In the genomic region with DNA sequence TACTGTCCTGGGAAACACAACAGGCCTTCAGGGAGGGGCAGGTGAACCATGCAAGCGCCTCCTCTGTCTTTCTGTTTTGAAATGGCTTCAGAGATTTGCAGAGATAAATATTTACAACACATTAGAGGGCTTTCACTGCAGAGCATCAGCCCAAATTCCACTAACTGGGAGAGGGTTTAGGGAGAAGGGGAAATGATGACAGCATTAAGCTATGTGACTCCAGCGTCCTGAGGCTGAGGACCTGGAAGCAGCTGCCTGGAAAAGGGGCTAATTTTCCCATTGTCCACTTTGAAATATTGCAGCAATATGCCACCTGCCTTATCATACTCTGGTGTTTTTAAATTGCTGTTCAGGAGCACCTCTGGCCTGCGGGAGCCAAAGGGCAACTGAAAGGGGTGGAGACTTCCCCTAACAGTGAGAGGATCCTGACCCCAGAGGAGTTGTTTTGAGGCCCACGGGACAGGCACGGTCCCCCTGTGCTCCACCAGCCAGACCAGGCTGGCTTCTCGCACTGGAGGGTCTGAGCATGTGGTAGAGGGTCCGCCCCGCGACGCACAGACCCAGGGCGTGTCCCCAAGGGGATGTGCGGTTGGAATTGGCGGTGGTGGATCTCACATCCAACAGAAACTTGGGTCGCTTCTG, we compare ENCODE assay signal across 10 cellular contexts.
DNase-seq lines count a peak whose midpoint lies in the region; ATAC-seq and TF ChIP-seq lines count a peak whose summit lies in the region.
"Had no signal": no experiment of that assay in that cellular context is flagged by ENCODE, and none has a peak within 500 bp of the region (broad histone marks: within the 10 kb centered on the region; RNA-seq: fewer than 3 reads in every experiment).

No MANE protein-coding gene starts in this region.

- DNase-seq in NCI-H2107 treated with DMSO at 0.1 percent for 48 hours (lab: John Stamatoyannopoulos, UW; ENCODE audit: unreplicated experiment) (peak; percentile 37), NCI-H2107 (lab: John Stamatoyannopoulos, UW) (no peak), right lobe of liver (peak in 1 of 3 donors; percentile 42), upper lobe of right lung (no peak), foreskin melanocyte (no peak), T-helper 1 cell (no peak)
- no peak for DNase-seq in central memory CD8-positive, alpha-beta T cell (ENCODE audit: low spot score in 2 of 2)
- DNase-seq in stimulated activated naive CD4-positive, alpha-beta T cell treated with Interleukin-2 at 50 U/mL for 16 hours (lab: John Stamatoyannopoulos, UW) = no peak
- DNase-seq: activated naive CD8-positive, alpha-beta T cell treated with anti-CD3 and anti-CD28 coated beads, Interleukin-2, amount 10 ng/mL, durations not matched to agents 7 days and 5 days had no signal

- 37% methylated on average over 5 of the region's 14 CpGs for WGBS in right lobe of liver (ENCODE audit: insufficient coverage, low coverage, low lambda C conversion rate, missing lambda C conversion rate)

- ATAC-seq in central memory CD8-positive, alpha-beta T cell (replicated peaks; ENCODE audit: extremely low read depth, poor library complexity, severe bottlenecking) = no peak
- ATAC-seq in right lobe of liver (peak; percentile 37 to 71 (median 56)), upper lobe of right lung (peak; percentile 27)
- ATAC-seq: A549 had no signal

- TF ChIP-seq CTCF in right lobe of liver (IDR thresholded peaks at IDR 0.05) (no peak), upper lobe of right lung (IDR thresholded peaks at IDR 0.05) (no peak)

- H3K27ac ChIP-seq in right lobe of liver (peak overlapping the region; percentile 13 to 64 (median 34)), upper lobe of right lung (peak overlapping the region; percentile 78)
- H3K27ac ChIP-seq: A549 had no signal

- intact Hi-C loops in right lobe of liver (cut with DNase I) = no loop called here
- intact Hi-C loops in upper lobe of right lung (cut with DNase I) = no loop called here

- H3K27ac Mint-ChIP-seq in central memory CD8-positive, alpha-beta T cell (ENCODE audit: low read depth) = peak overlapping the region; percentile 45
- H3K27ac Mint-ChIP-seq: activated naive CD8-positive, alpha-beta T cell treated with anti-CD3 and anti-CD28 coated beads, Interleukin-2, amount 10 ng/mL, durations not matched to agents 7 days and 5 days had no signal

- H3K4me1 ChIP-seq in right lobe of liver (peaks cover 0 to 6% (median 0%) of the 10 kb centered on the region in 4 donors), upper lobe of right lung (peaks cover 46% of the 10 kb centered on the region)
- H3K4me1 ChIP-seq: A549 had no signal

- H3K36me3 Mint-ChIP-seq in central memory CD8-positive, alpha-beta T cell (ENCODE audit: insufficient read depth) = no peaks in the 10 kb centered on the region

- H3K4me3 ChIP-seq in right lobe of liver (no peak overlapping the region), upper lobe of right lung (no peak overlapping the region)
- H3K4me3 ChIP-seq: A549 had no signal

- no peaks in the 10 kb centered on the region for H3K27me3 Mint-ChIP-seq in central memory CD8-positive, alpha-beta T cell

- H3K27me3 ChIP-seq in right lobe of liver (no peaks in the 10 kb centered on the region), upper lobe of right lung (no peaks in the 10 kb centered on the region)

- peaks cover 42% of the 10 kb centered on the region for H3K4me1 Mint-ChIP-seq in central memory CD8-positive, alpha-beta T cell

- no peaks in the 10 kb centered on the region for H3K9me3 Mint-ChIP-seq in central memory CD8-positive, alpha-beta T cell
- H3K9me3 Mint-ChIP-seq: activated naive CD8-positive, alpha-beta T cell treated with anti-CD3 and anti-CD28 coated beads, Interleukin-2, amount 10 ng/mL, durations not matched to agents 7 days and 5 days had no signal

- no peak for TF ChIP-seq POLR2A in right lobe of liver (IDR thresholded peaks at IDR 0.05)

- H3K9me3 ChIP-seq in right lobe of liver (no peaks in the 10 kb centered on the region), upper lobe of right lung (no peaks in the 10 kb centered on the region)
- H3K9me3 ChIP-seq: A549 had no signal

- H3K36me3 ChIP-seq in right lobe of liver (no peaks in the 10 kb centered on the region), upper lobe of right lung (no peaks in the 10 kb centered on the region)

- no peak overlapping the region for H3K4me3 Mint-ChIP-seq in central memory CD8-positive, alpha-beta T cell
- H3K4me3 Mint-ChIP-seq: activated naive CD8-positive, alpha-beta T cell treated with anti-CD3 and anti-CD28 coated beads, Interleukin-2, amount 10 ng/mL, durations not matched to agents 7 days and 5 days had no signal
